In genomic region chr19:42776750-42777612, GRCh38 we compare ENCODE assay signal across 10 cellular contexts. TPM values are rescaled to one million over a fixed set of nuclear protein-coding genes. Genes with fewer than 3 reads are reported as not detected.
DNase-seq lines count a peak whose midpoint lies in the region; ATAC-seq, FAIRE-seq and TF ChIP-seq lines count a peak whose summit lies in the region.
"Not testable (repeated sequence)": the region's sequence is repeated elsewhere in the genome, so short reads cannot be mapped to it uniquely, and the experiment has no call there.
"Had no signal": no experiment of that assay in that cellular context is flagged by ENCODE, and none has a peak within 500 bp of the region (broad histone marks: within the 10 kb centered on the region; RNA-seq: fewer than 3 reads in every experiment).

No MANE protein-coding gene starts in this region.

- H2AFZ ChIP-seq in GM12878 (ENCODE audit: control insufficient read depth, low read depth, low read length), result not testable (repeated sequence)

- not testable (repeated sequence) for H3K4me3 Mint-ChIP-seq in osteocyte (ENCODE audit: unreplicated experiment)

- not testable (repeated sequence) for H3K9me3 ChIP-seq in GM12878 (replicated peaks; ENCODE audit: control insufficient read depth, insufficient read depth, low read length); cardiac muscle cell (ENCODE audit: low read depth); stomach

- H3K36me3 ChIP-seq in GM12878 (ENCODE audit: control insufficient read depth in 2 of 2, insufficient read depth in 2 of 2, low read length in 1 of 2); cardiac muscle cell; stomach: not testable (repeated sequence)

- not testable (repeated sequence) for BruUV-seq in GM12878 (replicated peaks; lab: Mats Ljungman, UMichigan)

- not testable (repeated sequence) for ATAC-seq in GM12878

- not testable (repeated sequence) for TF ChIP-seq EP300 in GM12878 (IDR thresholded peaks at IDR 0.05; ENCODE audit: borderline replicate concordance in 1 of 2, control insufficient read depth in 1 of 2, low read depth in 2 of 2, low read length in 2 of 2); stomach (IDR thresholded peaks at IDR 0.05)

- not testable (repeated sequence) for H3K27me3 ChIP-seq in GM12878 (replicated peaks in 1 of 2; ENCODE audit: control insufficient read depth in 2 of 2, insufficient read depth in 2 of 2, low read length in 1 of 2); cardiac muscle cell
- peaks cover 0 to 32% (median 0%) of the 10 kb centered on the region in 3 donors for H3K27me3 ChIP-seq in stomach

- in situ Hi-C loops in KBM-7 (cut with MboI; ENCODE audit: low pct_unique_long_range_greater_than_20kb, low sequenced_read_pairs); GM12878 (cut with MboI): not testable (repeated sequence)

- TF ChIP-seq POLR2A in GM12878 (IDR thresholded peaks at IDR 0.05; ENCODE audit: low read depth, low read length); stomach (IDR thresholded peaks at IDR 0.05): not testable (repeated sequence)

- not testable (repeated sequence) for H3K36me3 Mint-ChIP-seq in osteocyte (ENCODE audit: unreplicated experiment)

- H3K4me1 Mint-ChIP-seq in osteocyte (ENCODE audit: unreplicated experiment), result not testable (repeated sequence)

- H3K27me3 Mint-ChIP-seq in osteocyte (ENCODE audit: unreplicated experiment), result not testable (repeated sequence)

- CTCF ChIA-PET in GM12878 (lab: Yijun Ruan, JAX), result interaction anchor here (1.0 to 1.3 kb wide), 2 partner anchors 83 to 152 kb away, joined by 3 read pairs; no protein-coding TSS in a partner anchor

- peak; percentile 50 for TF ChIP-seq RAD21 in GM12878 (IDR thresholded peaks at IDR 0.05; ENCODE audit: insufficient read depth, low read depth, low read length)

- H3K9me3 Mint-ChIP-seq in osteocyte (ENCODE audit: unreplicated experiment), result peaks cover 19% of the 10 kb centered on the region

- RAD21 ChIA-PET in GM12878 (lab: Charles Lee; ENCODE audit: unreplicated experiment), result not testable (repeated sequence)

- DNase-seq in DMS153 (lab: John Stamatoyannopoulos, UW) (peak; percentile 33), KBM-7 (peak; percentile 37), NCI-H748 treated with DMSO at 0.1 percent for 48 hours (lab: John Stamatoyannopoulos, UW) (peak; percentile 64), cardiac muscle cell (ENCODE audit: low read depth in 1 of 2, low spot score in 1 of 2) (peak in 1 of 2 donors; percentile 71), stomach (peak; percentile 51)
- DNase-seq in GM12878 (ENCODE audit: low read depth, low spot score); osteocyte (ENCODE audit: extremely low spot score, unreplicated experiment): not testable (repeated sequence)

- not testable (repeated sequence) for H3K27ac Mint-ChIP-seq in osteocyte (ENCODE audit: unreplicated experiment)

- not testable (repeated sequence) for H3K79me2 ChIP-seq in GM12878 (ENCODE audit: control insufficient read depth, insufficient read depth, low read length)

- H3K9ac ChIP-seq in GM12878 (ENCODE audit: control insufficient read depth, insufficient read depth, low read length), result not testable (repeated sequence)

- TF ChIP-seq CTCF in WI38 (IDR thresholded peaks at IDR 0.05; ENCODE audit: low read depth, low read length) (peak; percentile 81), GM12878 (IDR thresholded peaks at IDR 0.05 in 2 of 3, conservative IDR thresholded peaks at IDR 0.05 in 1 of 3; ENCODE audit: control insufficient read depth in 2 of 3, extremely low read depth in 1 of 3, insufficient read depth in 1 of 3, low read depth in 3 of 3, low read length in 3 of 3) (peak; percentile 49 to 84 (median 79)), cardiac muscle cell (IDR thresholded peaks at IDR 0.05; ENCODE audit: low read depth, low read length) (peak; percentile 85), osteocyte (IDR thresholded peaks at IDR 0.05) (peak; percentile 53), stomach (IDR thresholded peaks at IDR 0.05) (peak in 4 of 7 experiments; percentile 22 to 65 (median 50))

- POLR2A ChIA-PET in GM12878 (lab: Charles Lee), result not testable (repeated sequence)

- intact Hi-C loops in GM12878 (cut with micrococcal nuclease; ENCODE audit: unreplicated experiment); stomach (cut with DNase I; ENCODE audit: low total_unique reads): not testable (repeated sequence)

- H4K20me1 ChIP-seq in GM12878 (ENCODE audit: control insufficient read depth, insufficient read depth), result not testable (repeated sequence)

- 13% methylated on average over 12 of the region's 12 CpGs for WGBS in GM12878 (ENCODE audit: insufficient coverage, insufficient replicate concordance, low lambda C conversion rate, missing lambda C conversion rate)
- 35 to 45% (median 41%) methylated on average over 12 of the region's 12 CpGs for WGBS in stomach, 5 donors

- not testable (repeated sequence) for H3K4me2 ChIP-seq in GM12878 (ENCODE audit: control insufficient read depth, insufficient read depth)

- not testable (repeated sequence) for FAIRE-seq in GM12878 (lab: Jason Lieb, UNC)

- H3K4me3 ChIP-seq in WI38 (ENCODE audit: low read depth, low read length); GM12878; cardiac muscle cell; stomach: not testable (repeated sequence)

- not testable (repeated sequence) for H3K27ac ChIP-seq in GM12878 (ENCODE audit: control insufficient read depth, insufficient read depth); cardiac muscle cell; stomach

- SMC1A ChIA-PET in GM12878 (lab: Charles Lee; ENCODE audit: uncharacterized antibody, unreplicated experiment), result not testable (repeated sequence)

- H3K4me1 ChIP-seq in GM12878 (ENCODE audit: control insufficient read depth, insufficient read depth, low read length); cardiac muscle cell (ENCODE audit: low read depth); stomach: not testable (repeated sequence)

TF ChIP-seq in GM12878, 131 proteins besides CTCF, POLR2A, EP300 and RAD21:
- peak; percentile 22; the same call in 1 of the 2 replicates for TF ChIP-seq SMC3 (IDR thresholded peaks at IDR 0.05; ENCODE audit: borderline replicate concordance, low read length)

RNA-seq across cellular contexts. Expression of gene PSG8, which starts 11.5 kb away (rescaled TPM):
- total RNA-seq in GM12878 (2013; cell fraction: nucleolus; rRNA removed), result not detected in 2 replicates
- total RNA-seq in GM12878 (2014; rRNA removed) (not detected in 2 replicates), GM12878 (2014; rRNA removed; fragmentation: Illumina TruSeq; extraction: Trizol) (not detected in 2 replicates), GM12878 (2021) (not detected in 2 replicates), cardiac muscle cell (not detected in 2 replicates), osteocyte (not detected in 2 replicates), stomach (not detected)
- polyA plus RNA-seq in GM12878 (2011; ENCODE audit: low read depth), result not detected
- polyA plus RNA-seq in GM12878 (2011; rRNA removed) (not detected in 2 replicates), GM12878 (2014; fragmentation: Illumina TruSeq; extraction: Trizol) (not detected in 2 replicates), GM12878 (2014; fragmentation: Nextera tagmentation; extraction: Ambion mirVana) (not detected), GM12878 (2014; rRNA removed) (not detected in 2 replicates), GM12878 (2016; fragmentation: Nextera tagmentation; extraction: Ambion mirVana) (not detected), cardiac muscle cell (not detected in 2 replicates), stomach (under 1 TPM in 1 of 3 donors, not detected in 2; 0.05 TPM)
- not detected in 2 replicates for polyA plus RNA-seq in GM12878 (2011; cell fraction: cytosol; rRNA removed)
- not detected in 2 replicates for polyA plus RNA-seq in GM12878 (2011; cell fraction: nucleus; rRNA removed)
- polyA plus RNA-seq in GM12878 (2012), result not detected in 2 replicates
- polyA minus RNA-seq in GM12878 (2011; rRNA and poly(A)+ RNA removed), result not detected in 2 replicates
- polyA minus RNA-seq in GM12878 (2011; cell fraction: cytosol; rRNA and poly(A)+ RNA removed), result not detected in 2 replicates
- not detected in 2 replicates for polyA minus RNA-seq in GM12878 (2011; cell fraction: nucleus; rRNA and poly(A)+ RNA removed)
- total RNA-seq: mesenteric fat pad, temporal lobe had no signal

RNA-seq across cellular contexts. Expression of gene PSG3, which starts 36.7 kb away (rescaled TPM):
- not detected in 2 replicates for total RNA-seq in GM12878 (2013; cell fraction: nucleolus; rRNA removed)
- total RNA-seq in GM12878 (2014; rRNA removed) (not detected in 2 replicates), GM12878 (2014; rRNA removed; fragmentation: Illumina TruSeq; extraction: Trizol) (not detected in 2 replicates), GM12878 (2021) (not detected in 2 replicates), cardiac muscle cell (not detected in 2 replicates), osteocyte (not detected in 2 replicates), stomach (not detected)
- polyA plus RNA-seq in GM12878 (2011; ENCODE audit: low read depth), result not detected
- polyA plus RNA-seq in GM12878 (2011; rRNA removed) (not detected in 2 replicates), GM12878 (2014; fragmentation: Illumina TruSeq; extraction: Trizol) (not detected in 2 replicates), GM12878 (2014; fragmentation: Nextera tagmentation; extraction: Ambion mirVana) (not detected), GM12878 (2014; rRNA removed) (not detected in 2 replicates), GM12878 (2016; fragmentation: Nextera tagmentation; extraction: Ambion mirVana) (not detected), cardiac muscle cell (not detected in 2 replicates), stomach (not detected)
- not detected in 2 replicates for polyA plus RNA-seq in GM12878 (2011; cell fraction: cytosol; rRNA removed)
- not detected in 2 replicates for polyA plus RNA-seq in GM12878 (2011; cell fraction: nucleus; rRNA removed)
- polyA plus RNA-seq in GM12878 (2012), result not detected in 2 replicates
- polyA minus RNA-seq in GM12878 (2011; rRNA and poly(A)+ RNA removed), result not detected in 2 replicates
- polyA minus RNA-seq in GM12878 (2011; cell fraction: cytosol; rRNA and poly(A)+ RNA removed), result not detected in 2 replicates
- not detected in 2 replicates for polyA minus RNA-seq in GM12878 (2011; cell fraction: nucleus; rRNA and poly(A)+ RNA removed)
- total RNA-seq: mesenteric fat pad, temporal lobe had no signal
